In genomic region chr17:27218719-27219488, GRCh38 we compare ENCODE assay signal across 10 cellular contexts.
DNase-seq lines count a peak whose midpoint lies in the region; ATAC-seq and TF ChIP-seq lines count a peak whose summit lies in the region.
"Had no signal": no experiment of that assay in that cellular context is flagged by ENCODE, and none has a peak within 500 bp of the region (broad histone marks: within the 10 kb centered on the region; RNA-seq: fewer than 3 reads in every experiment).

No MANE protein-coding gene starts in this region.

- H3K4me2 ChIP-seq in trophoblast cell (ENCODE audit: low read length), result no peak overlapping the region

- DNase-seq in GM12865 (ENCODE audit: low read depth), result peak; percentile 95
- DNase-seq in RPMI8226, result peak; percentile 66
- no peak for DNase-seq in iPS-NIHi7 (ENCODE audit: extremely low spot score)
- no peak for DNase-seq in trophoblast cell
- no peak for DNase-seq in COLO668 (lab: John Stamatoyannopoulos, UW; ENCODE audit: unreplicated experiment)
- no peak for DNase-seq in AML-193 (lab: John Stamatoyannopoulos, UW)
- DNase-seq: DND-41, natural killer cell had no signal

- H3K18ac ChIP-seq in trophoblast cell (ENCODE audit: low read length), result no peak overlapping the region

- H3K14ac ChIP-seq in trophoblast cell (ENCODE audit: low read length), result no peak overlapping the region

- no peak overlapping the region for H3K27ac ChIP-seq in trophoblast cell (ENCODE audit: low read depth, low read length)

- H2AK5ac ChIP-seq in trophoblast cell (ENCODE audit: low read length), result no peak overlapping the region

- no peak overlapping the region for H3K4ac ChIP-seq in trophoblast cell (ENCODE audit: low read depth, low read length)

- H4K12ac ChIP-seq in trophoblast cell (ENCODE audit: low read depth, low read length), result no peak overlapping the region

- no peak overlapping the region for H2AFZ ChIP-seq in trophoblast cell (ENCODE audit: insufficient read depth, low read length, poor library complexity)

- ATAC-seq in HG02943 (IDR thresholded peaks at IDR 0.05; ENCODE audit: low read depth, unreplicated experiment), result peak; percentile 62

- WGBS in trophoblast cell (ENCODE audit: extremely low coverage, insufficient coverage, insufficient read length), result no CpG with 5 or more reads among the region's 6 CpGs

- H4K8ac ChIP-seq in trophoblast cell (ENCODE audit: low read depth, low read length), result no peak overlapping the region

- no peak overlapping the region for H2BK5ac ChIP-seq in trophoblast cell (ENCODE audit: low read depth, low read length, poor library complexity)

- H3K79me2 ChIP-seq in trophoblast cell (ENCODE audit: control insufficient read depth, insufficient read depth, low read length, poor library complexity), result no peaks in the 10 kb centered on the region

- no peaks in the 10 kb centered on the region for H3K4me1 ChIP-seq in trophoblast cell (ENCODE audit: control insufficient read depth in 1 of 2, insufficient read depth in 2 of 2, low read length in 2 of 2)

- TF ChIP-seq POLR2A in GM19193 (IDR thresholded peaks at IDR 0.05; ENCODE audit: extremely low read depth, insufficient read depth, insufficient read length), result peak; percentile 44

- TF ChIP-seq CTCF in GM12865 (IDR thresholded peaks at IDR 0.05; ENCODE audit: insufficient read depth, low read depth, low read length, missing control alignments), result no peak

- peaks cover 8% of the 10 kb centered on the region for H3K9me3 ChIP-seq in trophoblast cell (ENCODE audit: insufficient read depth, low read depth, low read length)

- H2BK12ac ChIP-seq in trophoblast cell (ENCODE audit: low read length), result no peak overlapping the region

- no peak overlapping the region for H4K91ac ChIP-seq in trophoblast cell (ENCODE audit: low read depth, low read length)

- H3K4me3 ChIP-seq in GM12865 (ENCODE audit: low read depth, low read length), result no peak overlapping the region
- no peak overlapping the region for H3K4me3 ChIP-seq in trophoblast cell (ENCODE audit: low read depth, low read length)

- no peak overlapping the region for H3K9ac ChIP-seq in trophoblast cell (ENCODE audit: low read length)

- H3K23ac ChIP-seq in trophoblast cell (ENCODE audit: low read length), result no peak overlapping the region

- H3K27me3 ChIP-seq in trophoblast cell (ENCODE audit: insufficient read depth, low read length), result no peaks in the 10 kb centered on the region

- no peaks in the 10 kb centered on the region for H3K36me3 ChIP-seq in trophoblast cell (ENCODE audit: control insufficient read depth in 1 of 2, insufficient read depth in 2 of 2, low read length in 2 of 2)

- no peak overlapping the region for H2BK120ac ChIP-seq in trophoblast cell (ENCODE audit: insufficient read depth, low read length, poor library complexity)

- H3K79me1 ChIP-seq in trophoblast cell (ENCODE audit: low read length), result no peaks in the 10 kb centered on the region

Comparison
In these comparisons a context has a peak if more than half of its experiments do, and no peak if none do; other contexts are left out.
1. DNase-seq: peak in GM12865 (single experiment) and RPMI8226 (single experiment); none in iPS-NIHi7 (single experiment), trophoblast cell (0 of 2), COLO668 (single experiment) and AML-193 (0 of 2).